In genomic region chr3:94401466-94401865, GRCh38 we compare ENCODE assay signal across 3 cellular contexts.
"Had no signal": no experiment of that assay in that cellular context is flagged by ENCODE, and none has a peak within 500 bp of the region (broad histone marks: within the 10 kb centered on the region; RNA-seq: fewer than 3 reads in every experiment).

No MANE protein-coding gene starts in this region.

- DNase-seq: GDM1, GF-D8 had no signal

- H3K4me3 ChIP-seq: GM12878 had no signal

- ATAC-seq: GM12878 had no signal
